Comparison of ENCODE assay signal across 11 cellular contexts in genomic region chr10:95268438-95268837, GRCh38. TPM values are rescaled to one million over a fixed set of nuclear protein-coding genes. Genes with fewer than 3 reads are reported as not detected.
DNase-seq lines count a peak whose midpoint lies in the region; ATAC-seq, FAIRE-seq and TF ChIP-seq lines count a peak whose summit lies in the region.
"Had no signal": no experiment of that assay in that cellular context is flagged by ENCODE, and none has a peak within 500 bp of the region (broad histone marks: within the 10 kb centered on the region; RNA-seq: fewer than 3 reads in every experiment).

No MANE protein-coding gene starts in this region.

- H3K4me1 ChIP-seq in GM23338 (ENCODE audit: insufficient read depth) (peaks cover 28% of the 10 kb centered on the region), kidney (ENCODE audit: control insufficient read depth in 1 of 2, insufficient read depth in 1 of 2, low read depth in 1 of 2, low read length in 2 of 2) (peaks cover 0 to 9% of the 10 kb centered on the region in 2 donors), skeletal muscle tissue (ENCODE audit: control insufficient read depth in 3 of 3, insufficient read depth in 3 of 3, low read length in 3 of 3) (peaks cover 13 to 33% (median 16%) of the 10 kb centered on the region in 3 donors)

- peaks cover 29% of the 10 kb centered on the region for H3K4me1 Mint-ChIP-seq in GM23338
- H3K4me1 Mint-ChIP-seq: activated CD4-positive, alpha-beta T cell treated with anti-CD3 and anti-CD28 coated beads, Interleukin-2, amount 10 ng/mL, durations not matched to agents 24 days and 14 days had no signal

- intact Hi-C loops in kidney (cut with DNase I), result no loop called here

- no peak overlapping the region for H2AFZ ChIP-seq in GM23338

- H4K20me1 ChIP-seq in GM23338 (replicated peaks; ENCODE audit: insufficient read depth), result peaks cover 2% of the 10 kb centered on the region; the same call in 1 of the 2 replicates

- peaks cover 13% of the 10 kb centered on the region for H3K79me2 ChIP-seq in GM23338 (replicated peaks; ENCODE audit: insufficient read depth)

- TF ChIP-seq CTCF in GM23338 (conservative IDR thresholded peaks at IDR 0.05; ENCODE audit: low read depth in 2 of 2) (no peak), choroid plexus epithelial cell (conservative IDR thresholded peaks at IDR 0.05; ENCODE audit: low read depth, low read length) (no peak), kidney (IDR thresholded peaks at IDR 0.05; ENCODE audit: borderline replicate concordance, extremely low read depth, insufficient read depth) (no peak), GM10266 (IDR thresholded peaks at IDR 0.05; ENCODE audit: control insufficient read depth, insufficient read depth, low read depth, missing control alignments) (no peak)

- H3K27ac ChIP-seq in GM23338 (ENCODE audit: low read depth) (peak overlapping the region; percentile 72), kidney (ENCODE audit: low read depth in 2 of 2, low read length in 2 of 2) (peak overlapping the region; percentile 32 to 78), skeletal muscle tissue (ENCODE audit: low read depth, low read length) (peak overlapping the region; percentile 65)

- H3K36me3 Mint-ChIP-seq in GM23338 (ENCODE audit: low read depth), result peaks cover 33% of the 10 kb centered on the region

- H3K9me3 ChIP-seq in kidney (ENCODE audit: control insufficient read depth in 1 of 2, low read length in 2 of 2) (no peaks in the 10 kb centered on the region), skeletal muscle tissue (ENCODE audit: control insufficient read depth in 3 of 3, low read length in 3 of 3) (no peaks in the 10 kb centered on the region)

- no peak overlapping the region for H3K4me3 Mint-ChIP-seq in GM23338
- H3K4me3 Mint-ChIP-seq: activated CD4-positive, alpha-beta T cell treated with anti-CD3 and anti-CD28 coated beads, Interleukin-2, amount 10 ng/mL, durations not matched to agents 24 days and 14 days; activated naive CD8-positive, alpha-beta T cell treated with anti-CD3 and anti-CD28 coated beads, Interleukin-2, amount 50 U/mL, for 24 hours had no signal

- DNase-seq in GM23338 (ENCODE audit: low spot score) (no peak), choroid plexus epithelial cell (ENCODE audit: low read depth) (peak; percentile 91), kidney (peak; percentile 79), GM10266 (ENCODE audit: extremely low spot score) (no peak), NAMALWA (ENCODE audit: low spot score) (no peak)
- DNase-seq: activated CD4-positive, alpha-beta T cell treated with anti-CD3 and anti-CD28 coated beads, Interleukin-2, amount 10 ng/mL, durations not matched to agents 24 days and 14 days; activated naive CD8-positive, alpha-beta T cell treated with anti-CD3 and anti-CD28 coated beads, Interleukin-2, amount 50 U/mL, for 24 hours; NCI-H146 had no signal

- no peak for FAIRE-seq in kidney (lab: Jason Lieb, UNC)

- peaks cover 4% of the 10 kb centered on the region for H3K36me3 ChIP-seq in GM23338 (ENCODE audit: insufficient read depth)
- H3K36me3 ChIP-seq in kidney (ENCODE audit: control insufficient read depth in 1 of 2, insufficient read depth in 2 of 2, low read length in 2 of 2), result peaks cover 2 to 6% of the 10 kb centered on the region in 2 donors
- H3K36me3 ChIP-seq in skeletal muscle tissue (ENCODE audit: control insufficient read depth in 3 of 3, insufficient read depth in 3 of 3, low read length in 3 of 3), result peaks cover 2 to 23% (median 12%) of the 10 kb centered on the region in 3 donors

- no peaks in the 10 kb centered on the region for H3K27me3 Mint-ChIP-seq in GM23338 (ENCODE audit: insufficient read depth, low read depth, poor library complexity)
- H3K27me3 Mint-ChIP-seq: activated CD4-positive, alpha-beta T cell treated with anti-CD3 and anti-CD28 coated beads, Interleukin-2, amount 10 ng/mL, durations not matched to agents 24 days and 14 days; activated naive CD8-positive, alpha-beta T cell treated with anti-CD3 and anti-CD28 coated beads, Interleukin-2, amount 50 U/mL, for 24 hours had no signal

- peak overlapping the region; percentile 44 for H3K27ac Mint-ChIP-seq in GM23338
- H3K27ac Mint-ChIP-seq: activated CD4-positive, alpha-beta T cell treated with anti-CD3 and anti-CD28 coated beads, Interleukin-2, amount 10 ng/mL, durations not matched to agents 24 days and 14 days; activated naive CD8-positive, alpha-beta T cell treated with anti-CD3 and anti-CD28 coated beads, Interleukin-2, amount 50 U/mL, for 24 hours had no signal

- H3K27me3 ChIP-seq in GM23338 (ENCODE audit: insufficient read depth), result no peaks in the 10 kb centered on the region
- no peaks in the 10 kb centered on the region for H3K27me3 ChIP-seq in skeletal muscle tissue (ENCODE audit: control insufficient read depth in 3 of 3, insufficient read depth in 3 of 3, low read length in 3 of 3)

- H3K4me2 ChIP-seq in GM23338, result no peak overlapping the region

- no peak for ATAC-seq in GM23338
- ATAC-seq in GM21423 (IDR thresholded peaks at IDR 0.05; ENCODE audit: unreplicated experiment), result no peak
- ATAC-seq in HG02763 (IDR thresholded peaks at IDR 0.05; ENCODE audit: unreplicated experiment), result no peak
- ATAC-seq: activated naive CD8-positive, alpha-beta T cell treated with anti-CD3 and anti-CD28 coated beads, Interleukin-2, amount 50 U/mL, for 24 hours had no signal

- H3F3A ChIP-seq in GM23338 (replicated peaks; ENCODE audit: low read depth), result 0 out of 2 replicates have a peak, but pooled peaks cover under 1% of the 10 kb centered on the region

- H3K4me3 ChIP-seq in GM23338, result no peak overlapping the region
- H3K4me3 ChIP-seq in choroid plexus epithelial cell (ENCODE audit: low read depth, low read length), result no peak overlapping the region
- H3K4me3 ChIP-seq in kidney (ENCODE audit: low read length in 2 of 2), result no peak overlapping the region
- H3K4me3 ChIP-seq in skeletal muscle tissue (ENCODE audit: low read length in 3 of 3), result no peak overlapping the region

- no peaks in the 10 kb centered on the region for H3K9me3 Mint-ChIP-seq in GM23338
- H3K9me3 Mint-ChIP-seq: activated CD4-positive, alpha-beta T cell treated with anti-CD3 and anti-CD28 coated beads, Interleukin-2, amount 10 ng/mL, durations not matched to agents 24 days and 14 days; activated naive CD8-positive, alpha-beta T cell treated with anti-CD3 and anti-CD28 coated beads, Interleukin-2, amount 50 U/mL, for 24 hours had no signal

- no peaks in the 10 kb centered on the region for H3K9me2 ChIP-seq in GM23338 (ENCODE audit: insufficient read depth)

- no peak overlapping the region for H3K9ac ChIP-seq in kidney (ENCODE audit: low read length in 2 of 2)
- H3K9ac ChIP-seq in skeletal muscle tissue (ENCODE audit: low read depth in 1 of 3, low read length in 3 of 3), result peak overlapping the region; percentile 12 to 26 (median 17)

TF ChIP-seq in GM23338, 12 proteins besides CTCF, POLR2A, EP300 and RAD21:
- TF ChIP-seq JUNB (IDR thresholded peaks at IDR 0.05; ENCODE audit: unreplicated experiment) (no peak), POLR2AphosphoS5 (IDR thresholded peaks at IDR 0.05; ENCODE audit: low read depth) (no peak)

RNA-seq across cellular contexts. Expression of gene PDLIM1, which starts 22.4 kb away (rescaled TPM):
- 110 and 111 TPM in 2 replicates for total RNA-seq in GM23338 (2014; rRNA removed; shearing (Covaris generic))
- polyA plus RNA-seq in GM23338 (2016; fragmentation: Nextera tagmentation; extraction: Ambion mirVana), result 227 and 233 TPM in 2 replicates
- 148 TPM for total RNA-seq in kidney
- 72.9 TPM for polyA plus RNA-seq in kidney (ENCODE audit: insufficient read depth, low read depth, low replicate concordance)
- total RNA-seq in skeletal muscle tissue, result 9.9 TPM

Comparison
In these comparisons a context has a peak if more than half of its experiments do, and no peak if none do; other contexts are left out.
1. DNase-seq: peak in choroid plexus epithelial cell (single experiment) and kidney (single experiment); none in GM23338 (single experiment), GM10266 (single experiment) and NAMALWA (single experiment).
2. H3K9ac ChIP-seq: peak in skeletal muscle tissue (3 of 3); none in kidney (0 of 2).
3. RNA of gene PDLIM1, which starts 22.4 kb away (total RNA-seq): 148 TPM in kidney (single experiment) and 110 to 111 TPM in GM23338; 9.9 TPM in skeletal muscle tissue (single experiment); every median in the first group is over 10 times any median in the second.
4. Peak in every context shown above with its lines, with median percentiles within 50 percentile points of each other: H3K27ac ChIP-seq.